Comparison of ENCODE assay signal across 1 cellular context in genomic region chr3:146163584-146163983, GRCh38.
TF ChIP-seq lines count a peak whose summit lies in the region.

No MANE protein-coding gene starts in this region.

TF ChIP-seq in liver, 16 proteins besides CTCF, POLR2A, EP300 and RAD21 (continued from another document):
- TF ChIP-seq FOXA2 (IDR thresholded peaks at IDR 0.05): no peak
- TF ChIP-seq HNF4A (conservative IDR thresholded peaks at IDR 0.05): peak; percentile 37 to 46
- no peak for TF ChIP-seq EGR1 (IDR thresholded peaks at IDR 0.05; ENCODE audit: low read depth in 2 of 2)
